Comparison of ENCODE assay signal across 8 cellular contexts in the genomic region with DNA sequence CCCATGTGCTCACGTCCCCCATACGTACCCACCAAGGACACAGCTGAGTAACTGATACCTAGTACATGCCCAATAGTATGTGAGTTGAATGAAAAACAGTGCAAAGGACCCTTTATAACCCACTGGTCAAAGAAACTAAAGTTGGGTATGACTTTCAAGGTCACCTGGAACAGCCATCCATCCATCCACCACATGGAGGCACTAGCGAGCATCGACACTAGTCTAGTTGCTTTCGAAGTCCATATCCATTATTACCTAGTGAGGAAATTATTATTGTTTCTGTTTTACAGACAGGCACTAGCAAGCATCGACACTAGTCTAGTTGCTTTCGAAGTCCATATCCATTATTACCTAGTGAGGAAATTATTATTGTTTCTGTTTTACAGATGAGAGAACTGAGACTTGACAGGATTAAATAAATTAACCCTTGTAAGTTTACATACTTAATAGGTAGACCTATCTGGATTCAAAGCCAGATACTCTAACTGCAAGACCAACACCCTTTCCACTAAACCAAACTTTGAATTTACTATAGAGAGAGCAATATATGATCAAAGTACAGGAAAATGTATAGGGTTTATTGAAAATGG.
DNase-seq lines count a peak whose midpoint lies in the region; ATAC-seq and TF ChIP-seq lines count a peak whose summit lies in the region.

No MANE protein-coding gene starts in this region.

- ATAC-seq in heart right ventricle (no peak), Right ventricle myocardium inferior (no peak), HG02798 (IDR thresholded peaks at IDR 0.05; ENCODE audit: poor library complexity, unreplicated experiment) (peak; percentile 91)

- H3K23ac ChIP-seq in mesenchymal stem cell (ENCODE audit: low read length in 2 of 2): no peak overlapping the region

- H4K91ac ChIP-seq in mesenchymal stem cell (ENCODE audit: low read length): no peak overlapping the region

- no peak overlapping the region for H2AFZ ChIP-seq in mesenchymal stem cell (ENCODE audit: low read depth, low read length)

- 52% methylated on average over 7 of the region's 7 CpGs for WGBS in heart right ventricle, 2 donors
- WGBS in mesenchymal stem cell: no CpG with 5 or more reads among the region's 7 CpGs

- no peak overlapping the region for H2AK5ac ChIP-seq in mesenchymal stem cell (ENCODE audit: low read length, severe bottlenecking)

- H3K79me1 ChIP-seq in mesenchymal stem cell (replicated peaks; ENCODE audit: low read length, poor library complexity, severe bottlenecking): no peaks in the 10 kb centered on the region

- H3K4me1 ChIP-seq in heart right ventricle (no peaks in the 10 kb centered on the region), mesenchymal stem cell (ENCODE audit: control insufficient read depth, insufficient read depth, low read depth, low read length) (no peaks in the 10 kb centered on the region)

- no peak overlapping the region for H3K14ac ChIP-seq in mesenchymal stem cell (ENCODE audit: low read length in 2 of 2)

- H3K9ac ChIP-seq in SK-N-MC (ENCODE audit: insufficient read length) (no peak overlapping the region), mesenchymal stem cell (ENCODE audit: low read length) (no peak overlapping the region)

- DNase-seq in heart right ventricle (peak; percentile 10 to 11), Right ventricle myocardium inferior (ENCODE audit: missing footprints) (no peak), SK-N-MC (ENCODE audit: low read depth, low spot score) (peak; percentile 10), brain microvascular endothelial cell (peak; percentile 31), mesenchymal stem cell (peak; percentile 18), NCI-H2081 treated with DMSO at 0.1 percent for 48 hours (lab: John Stamatoyannopoulos, UW) (no peak), NCI-H2029 (lab: John Stamatoyannopoulos, UW) (no peak)

- no peak overlapping the region for H3K4ac ChIP-seq in mesenchymal stem cell (ENCODE audit: low read depth in 1 of 2, low read length in 2 of 2)

- H3K27me3 ChIP-seq in heart right ventricle: peaks cover 0 to 10% (median 0%) of the 10 kb centered on the region in 7 donors
- H3K27me3 ChIP-seq in brain microvascular endothelial cell (replicated peaks): no peaks in the 10 kb centered on the region
- no peaks in the 10 kb centered on the region for H3K27me3 ChIP-seq in mesenchymal stem cell (ENCODE audit: control insufficient read depth in 1 of 2, insufficient read depth in 1 of 2, low read length in 2 of 2)

- no peak overlapping the region for H2BK5ac ChIP-seq in mesenchymal stem cell (ENCODE audit: low read depth, low read length, poor library complexity, severe bottlenecking)

- H3K4me3 ChIP-seq in heart right ventricle (no peak overlapping the region), SK-N-MC (peak overlapping the region; percentile 28; the same call in 1 of the 2 replicates), brain microvascular endothelial cell (ENCODE audit: low read depth, low read length) (no peak overlapping the region), mesenchymal stem cell (ENCODE audit: insufficient read depth in 1 of 2, low read depth in 1 of 2, low read length in 2 of 2) (no peak overlapping the region)

- intact Hi-C loops in heart right ventricle (cut with DNase I): loop anchor here in 7 of 10 donors (2.0 to 10.0 kb wide), 5 partner anchors 67 to 210 kb away; no protein-coding TSS in a partner anchor
- intact Hi-C loops in Right ventricle myocardium inferior (cut with DNase I): loop anchor here (5.0 kb wide), 1 partner anchor 210 kb away; no protein-coding TSS in a partner anchor

- no peak overlapping the region for H3K4me2 ChIP-seq in mesenchymal stem cell (ENCODE audit: low read length, poor library complexity, severe bottlenecking)

- no peak overlapping the region for H2BK120ac ChIP-seq in mesenchymal stem cell (ENCODE audit: low read depth, low read length)

- H2BK15ac ChIP-seq in mesenchymal stem cell (ENCODE audit: low read depth, poor library complexity, severe bottlenecking): no peak overlapping the region

- H3K9me3 ChIP-seq in heart right ventricle (no peaks in the 10 kb centered on the region), SK-N-MC (ENCODE audit: low read depth, low read length) (no peaks in the 10 kb centered on the region), mesenchymal stem cell (ENCODE audit: control insufficient read depth, low read length) (no peaks in the 10 kb centered on the region)

- H3K36me3 ChIP-seq in heart right ventricle (no peaks in the 10 kb centered on the region), SK-N-MC (ENCODE audit: insufficient read depth, low read length) (no peaks in the 10 kb centered on the region), brain microvascular endothelial cell (replicated peaks) (no peaks in the 10 kb centered on the region), mesenchymal stem cell (ENCODE audit: control insufficient read depth in 1 of 2, insufficient read depth in 2 of 2, low read depth in 1 of 2, low read length in 2 of 2) (no peaks in the 10 kb centered on the region)

- no peak overlapping the region for H3K18ac ChIP-seq in mesenchymal stem cell (ENCODE audit: low read depth in 1 of 2, low read length in 2 of 2)

- TF ChIP-seq CTCF in heart right ventricle (IDR thresholded peaks at IDR 0.05): peak in 8 of 9 donors; percentile 10 to 69 (median 48)
- TF ChIP-seq CTCF in brain microvascular endothelial cell (IDR thresholded peaks at IDR 0.05; ENCODE audit: low read depth, low read length, missing control alignments): peak; percentile 70

- no peak overlapping the region for H3K27ac ChIP-seq in heart right ventricle
- no peak overlapping the region for H3K27ac ChIP-seq in SK-N-MC
- H3K27ac ChIP-seq in brain microvascular endothelial cell: no peak overlapping the region
- H3K27ac ChIP-seq in mesenchymal stem cell (ENCODE audit: low read length, poor library complexity, severe bottlenecking): no peak overlapping the region

- no peak overlapping the region for H4K8ac ChIP-seq in mesenchymal stem cell (ENCODE audit: low read length)

- in situ Hi-C loops in brain microvascular endothelial cell (cut with HindIII; ENCODE audit: low pct_ligation_motif_present, low sequenced_read_pairs): no loop called here

- no peak overlapping the region for H2BK12ac ChIP-seq in mesenchymal stem cell (ENCODE audit: low read length in 2 of 2)

Comparison
In these comparisons a context has a peak if more than half of its experiments do, and no peak if none do; other contexts are left out.
1. DNase-seq: peak in heart right ventricle (2 of 2), SK-N-MC (single experiment), brain microvascular endothelial cell (single experiment) and mesenchymal stem cell (single experiment); none in Right ventricle myocardium inferior (single experiment), NCI-H2081 treated with DMSO at 0.1 percent for 48 hours (single experiment) and NCI-H2029 (single experiment).